Comparison of ENCODE assay signal across 8 cellular contexts in the genomic region with DNA sequence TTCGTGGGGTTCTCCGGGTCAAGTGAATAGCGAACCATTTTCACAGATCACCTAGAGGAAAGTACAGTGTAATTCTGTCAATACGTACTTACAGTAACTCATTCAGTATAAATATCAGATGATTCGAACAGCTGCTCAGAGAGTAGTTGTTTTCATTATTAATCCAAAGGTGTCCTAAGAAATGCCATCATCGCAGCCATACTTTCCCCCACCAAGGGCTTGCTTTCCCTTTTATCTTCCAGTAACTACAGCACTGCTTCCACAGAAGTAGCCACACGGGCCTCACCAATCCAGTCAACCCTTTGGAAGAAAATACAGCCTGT. TPM values are rescaled to one million over a fixed set of nuclear protein-coding genes. Genes with fewer than 3 reads are reported as not detected.
DNase-seq lines count a peak whose midpoint lies in the region; ATAC-seq, FAIRE-seq and TF ChIP-seq lines count a peak whose summit lies in the region.

No MANE protein-coding gene starts in this region.

- no peaks in the 10 kb centered on the region for H3K9me3 ChIP-seq in mucosa of stomach (ENCODE audit: control insufficient read depth, low read length)

- no peaks in the 10 kb centered on the region for H3K27me3 ChIP-seq in HL-60 (ENCODE audit: insufficient read depth, poor library complexity, severe bottlenecking)
- H3K27me3 ChIP-seq in bronchial epithelial cell (ENCODE audit: control insufficient read depth, insufficient read depth, low read length): no peaks in the 10 kb centered on the region
- no peaks in the 10 kb centered on the region for H3K27me3 ChIP-seq in mucosa of stomach (ENCODE audit: control insufficient read depth, insufficient read depth, low read length)

- no peak for ATAC-seq in HG03175 (IDR thresholded peaks at IDR 0.05; ENCODE audit: unreplicated experiment)

- peak overlapping the region; percentile 74 for H3K4me3 ChIP-seq in HL-60 (replicated peaks; ENCODE audit: insufficient read depth, low read length)
- H3K4me3 ChIP-seq in bronchial epithelial cell (ENCODE audit: low read depth, low read length): peak overlapping the region; percentile 97
- H3K4me3 ChIP-seq in mucosa of stomach (ENCODE audit: low read length): peak overlapping the region; percentile 73

- DNase-seq in HL-60 (ENCODE audit: low read depth in 1 of 2, low spot score in 1 of 2) (no peak), bronchial epithelial cell (ENCODE audit: low read depth) (no peak), NCI-H2196 treated with DMSO at 0.1 percent for 48 hours (lab: John Stamatoyannopoulos, UW; ENCODE audit: unreplicated experiment) (no peak), activated gamma-delta T cell (lab: John Stamatoyannopoulos, UW) (no peak), KBM-7 (no peak)

- no peak for FAIRE-seq in bronchial epithelial cell (lab: Jason Lieb, UNC)

- no peak for TF ChIP-seq CTCF in 22Rv1 (IDR thresholded peaks at IDR 0.05)
- TF ChIP-seq CTCF in HL-60 (IDR thresholded peaks at IDR 0.05; ENCODE audit: insufficient read depth, low read length): no peak
- no peak for TF ChIP-seq CTCF in bronchial epithelial cell (IDR thresholded peaks at IDR 0.05; ENCODE audit: insufficient read depth, low read length, severe bottlenecking)

- H3K9ac ChIP-seq in mucosa of stomach (ENCODE audit: low read length): peak overlapping the region; percentile 99

- H3K36me3 ChIP-seq in bronchial epithelial cell (ENCODE audit: control insufficient read depth, insufficient read depth, low read length): peaks cover 10% of the 10 kb centered on the region
- peaks cover 5% of the 10 kb centered on the region for H3K36me3 ChIP-seq in mucosa of stomach (ENCODE audit: control insufficient read depth, insufficient read depth, low read length)

- H3K27ac ChIP-seq in 22Rv1: peak overlapping the region; percentile 93
- H3K27ac ChIP-seq in HL-60 (replicated peaks): peak overlapping the region; percentile 98

- in situ Hi-C loops in KBM-7 (cut with MboI; ENCODE audit: low pct_unique_long_range_greater_than_20kb, low sequenced_read_pairs): no loop called here

- peaks cover 10% of the 10 kb centered on the region for H3K4me1 ChIP-seq in mucosa of stomach (ENCODE audit: control insufficient read depth, insufficient read depth, low read length)

RNA-seq across cellular contexts. Expression of gene RPL17, which starts 0.8 kb away (rescaled TPM):
- total RNA-seq in bronchial epithelial cell: 2,687 and 3,922 TPM in 2 replicates

RNA-seq across cellular contexts. Expression of gene C18orf32, which starts 4.5 kb away (rescaled TPM):
- 9.0 and 14.3 TPM in 2 replicates for total RNA-seq in bronchial epithelial cell

RNA-seq across cellular contexts. Expression of gene DYM, which starts 31.1 kb away (rescaled TPM):
- total RNA-seq in bronchial epithelial cell: 24.3 and 26.1 TPM in 2 replicates
